8 cellular contexts compared by ENCODE assay signal in the genomic region with DNA sequence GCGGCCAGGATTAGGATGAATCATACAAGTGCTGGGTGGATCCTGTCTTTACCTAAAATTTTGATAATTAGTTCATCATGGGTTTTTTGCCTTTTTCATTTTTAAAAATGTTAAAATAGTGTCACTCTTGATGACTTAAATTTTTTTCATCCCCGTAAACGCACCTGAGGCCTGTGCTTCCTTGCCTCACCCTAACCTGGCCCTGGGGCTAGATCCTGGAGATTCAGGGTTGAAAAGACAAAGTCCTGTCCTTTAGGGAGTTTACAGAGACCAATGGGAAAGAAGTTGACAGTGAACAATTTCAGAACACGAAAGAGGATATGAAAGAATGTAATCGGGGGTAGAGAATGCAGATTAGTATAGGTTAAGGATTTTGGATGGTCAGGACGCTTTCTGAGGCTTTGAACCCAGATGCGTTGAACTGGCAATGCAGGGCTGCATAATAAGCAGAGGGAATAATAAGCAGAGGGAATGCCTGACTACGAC. TPM values are rescaled to one million over a fixed set of nuclear protein-coding genes. Genes with fewer than 3 reads are reported as not detected.
DNase-seq lines count a peak whose midpoint lies in the region; ATAC-seq and TF ChIP-seq lines count a peak whose summit lies in the region.

No MANE protein-coding gene starts in this region.

- peak overlapping the region; percentile 90 to 96 for H3K4me3 Mint-ChIP-seq in activated T-cell treated with anti-CD3 and anti-CD28 coated beads, Interleukin-2, amount 50 U/mL, for 72 hours
- H3K4me3 Mint-ChIP-seq in osteocyte (ENCODE audit: unreplicated experiment) = peak overlapping the region; percentile 98

- peak overlapping the region; percentile 98 for H3K27ac Mint-ChIP-seq in activated T-cell treated with anti-CD3 and anti-CD28 coated beads, Interleukin-2, amount 50 U/mL, for 72 hours
- peak overlapping the region; percentile 99 for H3K27ac Mint-ChIP-seq in osteocyte (ENCODE audit: unreplicated experiment)

- intact Hi-C loops in dorsolateral prefrontal cortex (cut with DNase I) = no loop called here

- DNase-seq in activated T-cell treated with anti-CD3 and anti-CD28 coated beads, Interleukin-2, amount 50 U/mL, for 72 hours = no peak
- DNase-seq in activated T-cell treated with anti-CD3 and anti-CD28 coated beads for 4 hours (no peak), NCI-H69 (lab: John Stamatoyannopoulos, UW) (peak; percentile 78), dorsolateral prefrontal cortex (no peak), osteocyte (ENCODE audit: extremely low spot score, unreplicated experiment) (no peak)
- no peak for DNase-seq in stimulated activated naive CD4-positive, alpha-beta T cell (lab: John Stamatoyannopoulos, UW)
- no peak for DNase-seq in effector CD4-positive, alpha-beta T cell

- no peaks in the 10 kb centered on the region for H3K27me3 Mint-ChIP-seq in activated T-cell treated with anti-CD3 and anti-CD28 coated beads, Interleukin-2, amount 50 U/mL, for 72 hours (ENCODE audit: low read depth)
- H3K27me3 Mint-ChIP-seq in osteocyte (ENCODE audit: unreplicated experiment) = no peaks in the 10 kb centered on the region

- H3K36me3 Mint-ChIP-seq in activated T-cell treated with anti-CD3 and anti-CD28 coated beads, Interleukin-2, amount 50 U/mL, for 72 hours (ENCODE audit: insufficient read depth in 2 of 2) = peaks cover 5 to 24% of the 10 kb centered on the region in 2 donors
- H3K36me3 Mint-ChIP-seq in osteocyte (ENCODE audit: unreplicated experiment) = no peaks in the 10 kb centered on the region

- H3K27ac ChIP-seq in dorsolateral prefrontal cortex = peak overlapping the region in 49 of 59 donors; percentile 11 to 99 (median 97)

- TF ChIP-seq CTCF in dorsolateral prefrontal cortex (IDR thresholded peaks at IDR 0.05 in 54 of 56, conservative IDR thresholded peaks at IDR 0.05 in 2 of 56; ENCODE audit: low read depth in 1 of 56, partially characterized antibody in 56 of 56) (no peak), osteocyte (IDR thresholded peaks at IDR 0.05) (no peak)

- no peak for ATAC-seq in activated T-cell treated with anti-CD3 and anti-CD28 coated beads, Interleukin-2, amount 50 U/mL, for 72 hours (replicated peaks in 1 of 2)
- peak; percentile 24 for ATAC-seq in HG02588 (IDR thresholded peaks at IDR 0.05; ENCODE audit: unreplicated experiment)

- no peaks in the 10 kb centered on the region for H3K27me3 ChIP-seq in dorsolateral prefrontal cortex

- H3K4me3 ChIP-seq in dorsolateral prefrontal cortex = peak overlapping the region; percentile 64 to 99 (median 86)

- H3K4me1 Mint-ChIP-seq in activated T-cell treated with anti-CD3 and anti-CD28 coated beads, Interleukin-2, amount 50 U/mL, for 72 hours (ENCODE audit: low read depth) = peaks cover 40% of the 10 kb centered on the region
- H3K4me1 Mint-ChIP-seq in osteocyte (ENCODE audit: unreplicated experiment) = peaks cover 34% of the 10 kb centered on the region

- no peaks in the 10 kb centered on the region for H3K9me3 Mint-ChIP-seq in activated T-cell treated with anti-CD3 and anti-CD28 coated beads, Interleukin-2, amount 50 U/mL, for 72 hours
- no peaks in the 10 kb centered on the region for H3K9me3 Mint-ChIP-seq in osteocyte (ENCODE audit: unreplicated experiment)

RNA-seq across cellular contexts. Expression of a gene that starts 1.6 kb away (rescaled TPM):
- 10 to 100 TPM; 40.8 to 41.4 TPM for total RNA-seq in activated T-cell treated with anti-CD3 and anti-CD28 coated beads, Interleukin-2, amount 50 U/mL, for 72 hours
- total RNA-seq in dorsolateral prefrontal cortex (1 to 10 TPM; 1.0 to 4.6 (median 2.7) TPM), osteocyte (8.6 and 8.9 TPM in 2 replicates)

RNA-seq across cellular contexts. Expression of a gene that starts 18.1 kb away (rescaled TPM):
- 10 to 100 TPM; 13.8 to 21.1 TPM for total RNA-seq in activated T-cell treated with anti-CD3 and anti-CD28 coated beads, Interleukin-2, amount 50 U/mL, for 72 hours
- 10 to 100 TPM; 13.7 to 29.4 (median 20.7) TPM for total RNA-seq in dorsolateral prefrontal cortex
- 15.9 and 16.9 TPM in 2 replicates for total RNA-seq in osteocyte
